ENCODE assay signal across 8 cellular contexts in genomic region chr1:192550922-192551534, GRCh38. TPM values are rescaled to one million over a fixed set of nuclear protein-coding genes. Genes with fewer than 3 reads are reported as not detected.
DNase-seq lines count a peak whose midpoint lies in the region; ATAC-seq and TF ChIP-seq lines count a peak whose summit lies in the region.

No MANE protein-coding gene starts in this region.

- POLR2A ChIA-PET in A673 (lab: Charles Lee; ENCODE audit: low non-redundant PET) = interaction anchor here (0.7 kb wide), 1 partner anchor 46 kb away, joined by 3 read pairs; no protein-coding TSS in a partner anchor

- intact Hi-C loops in A673 (cut with micrococcal nuclease; ENCODE audit: unreplicated experiment) (no loop called here), colonic mucosa (cut with DNase I) (no loop called here), testis (cut with DNase I; ENCODE audit: low total_unique reads) (no loop called here)

- H3K27ac ChIP-seq in A673 (ENCODE audit: low read depth, low read length, poor library complexity, severe bottlenecking) = peak overlapping the region; percentile 28
- no peak overlapping the region for H3K27ac ChIP-seq in colonic mucosa
- H3K27ac ChIP-seq in testis = no peak overlapping the region

- H3K4me1 ChIP-seq in A673 (ENCODE audit: insufficient read depth, low read length, poor library complexity, severe bottlenecking) (peaks cover 40% of the 10 kb centered on the region), colonic mucosa (no peaks in the 10 kb centered on the region), testis (no peaks in the 10 kb centered on the region)

- ATAC-seq in GM18870 (IDR thresholded peaks at IDR 0.05; ENCODE audit: unreplicated experiment) (peak; percentile 63), HG03095 (IDR thresholded peaks at IDR 0.05; ENCODE audit: unreplicated experiment) (peak; percentile 66)

- DNase-seq in A673 (ENCODE audit: low spot score) (peak; percentile 37), SKM-1 (lab: John Stamatoyannopoulos, UW; ENCODE audit: unreplicated experiment) (peak; percentile 89), left kidney (ENCODE audit: low read depth, low spot score) (peak; percentile 33), epidermal melanocyte (ENCODE audit: insufficient read length, low spot score) (no peak), colonic mucosa (no peak), testis (no peak)

- 91 to 92% methylated on average over 2 of the region's 2 CpGs for WGBS in testis, 2 donors

- TF ChIP-seq CTCF in A673 (conservative IDR thresholded peaks at IDR 0.05; ENCODE audit: low read depth, low read length) = no peak
- no peak for TF ChIP-seq CTCF in colonic mucosa (IDR thresholded peaks at IDR 0.05)
- TF ChIP-seq CTCF in testis (IDR thresholded peaks at IDR 0.05) = no peak

- no TSS peak for BruUV-seq in A673 (replicated peaks; lab: Mats Ljungman, UMichigan)

- H3K36me3 ChIP-seq in A673 (ENCODE audit: insufficient read depth, low read length, poor library complexity, severe bottlenecking) (no peaks in the 10 kb centered on the region), colonic mucosa (no peaks in the 10 kb centered on the region), testis (ENCODE audit: low read depth, missing control alignments) (no peaks in the 10 kb centered on the region)

- H3K9ac ChIP-seq in colonic mucosa (ENCODE audit: low read depth in 2 of 2, low read length in 2 of 2) = no peak overlapping the region

- no peak for TF ChIP-seq POLR2A in testis (IDR thresholded peaks at IDR 0.05)

- CTCF ChIA-PET in A673 (lab: Charles Lee) = no interaction called here

- H3K4me3 ChIP-seq in A673 (ENCODE audit: low read depth, low read length, poor library complexity, severe bottlenecking) (no peak overlapping the region), colonic mucosa (no peak overlapping the region), testis (no peak overlapping the region)

- H3K9me3 ChIP-seq in A673 (ENCODE audit: low read depth, low read length, poor library complexity, severe bottlenecking) (no peaks in the 10 kb centered on the region), colonic mucosa (no peaks in the 10 kb centered on the region), testis (no peaks in the 10 kb centered on the region)

- H3K27me3 ChIP-seq in A673 (replicated peaks; ENCODE audit: insufficient read depth, low read depth, low read length, poor library complexity) = no peaks in the 10 kb centered on the region
- no peaks in the 10 kb centered on the region for H3K27me3 ChIP-seq in colonic mucosa
- H3K27me3 ChIP-seq in testis = no peaks in the 10 kb centered on the region

RNA-seq across cellular contexts. Expression of gene RGS1, which starts 24.5 kb away (rescaled TPM):
- total RNA-seq in A673 (2021) = 0.28 TPM in 1 of 2 replicates, not detected in the other
- total RNA-seq in colonic mucosa = 10 to 100 TPM in 1 of 2 donors, 1 to 10 TPM in 1; 8.0 to 21.3 TPM
- 10 to 100 TPM; 17.2 to 69.5 TPM for total RNA-seq in testis
- 3.9 TPM for polyA plus RNA-seq in testis (ENCODE audit: insufficient read depth, low read depth, low replicate concordance)

Comparison
In these comparisons a context has a peak if more than half of its experiments do, and no peak if none do; other contexts are left out.
1. DNase-seq: peak in A673 (single experiment), SKM-1 (single experiment) and left kidney (single experiment); none in epidermal melanocyte (single experiment), colonic mucosa (single experiment) and testis (single experiment).